1 cellular context compared by ENCODE assay signal in genomic region chr15:51363391-51363790, GRCh38.
TF ChIP-seq lines count a peak whose summit lies in the region.

No MANE protein-coding gene starts in this region.

TF ChIP-seq in WTC11, 78 proteins besides CTCF, POLR2A, EP300 and RAD21 (continued from another document):
- TF ChIP-seq ZSCAN18 (CRISPR knock-in tag; IDR thresholded peaks at IDR 0.05) (no peak), IRF1 (CRISPR knock-in tag; IDR thresholded peaks at IDR 0.05) (no peak), ESRRA (CRISPR knock-in tag; IDR thresholded peaks at IDR 0.05; ENCODE audit: borderline replicate concordance) (no peak), ARID4B (CRISPR knock-in tag; IDR thresholded peaks at IDR 0.05; ENCODE audit: borderline replicate concordance) (no peak), CBFB (CRISPR knock-in tag; IDR thresholded peaks at IDR 0.05; ENCODE audit: low read depth) (no peak), ATF6 (CRISPR knock-in tag; IDR thresholded peaks at IDR 0.05) (no peak), MAX (CRISPR knock-in tag; IDR thresholded peaks at IDR 0.05) (no peak)
